In the genomic region with DNA sequence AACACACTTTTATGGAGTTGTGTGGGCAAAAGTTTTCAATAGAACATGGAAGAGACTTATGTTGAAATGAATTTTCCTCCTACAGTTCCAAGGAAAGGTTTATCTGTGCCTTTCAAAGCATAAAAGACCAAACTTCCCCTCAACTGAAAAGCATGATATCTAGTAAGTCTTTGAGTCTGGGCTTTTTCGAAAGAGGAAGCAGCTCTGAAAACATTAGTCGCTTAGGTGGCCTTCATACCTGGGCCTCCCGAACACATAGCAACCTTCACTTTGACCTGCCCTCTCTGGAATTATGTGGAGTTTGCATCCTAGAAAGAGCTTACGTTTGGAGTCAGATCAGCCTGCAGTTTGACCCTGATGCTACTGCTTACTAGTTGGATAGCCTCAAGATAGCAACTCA, we compare ENCODE assay signal across 1 cellular context.
TF ChIP-seq lines count a peak whose summit lies in the region.

No MANE protein-coding gene starts in this region.

TF ChIP-seq in WTC11, 78 proteins besides CTCF, POLR2A, EP300 and RAD21 (continued from another document):
- TF ChIP-seq, protein P1, sequence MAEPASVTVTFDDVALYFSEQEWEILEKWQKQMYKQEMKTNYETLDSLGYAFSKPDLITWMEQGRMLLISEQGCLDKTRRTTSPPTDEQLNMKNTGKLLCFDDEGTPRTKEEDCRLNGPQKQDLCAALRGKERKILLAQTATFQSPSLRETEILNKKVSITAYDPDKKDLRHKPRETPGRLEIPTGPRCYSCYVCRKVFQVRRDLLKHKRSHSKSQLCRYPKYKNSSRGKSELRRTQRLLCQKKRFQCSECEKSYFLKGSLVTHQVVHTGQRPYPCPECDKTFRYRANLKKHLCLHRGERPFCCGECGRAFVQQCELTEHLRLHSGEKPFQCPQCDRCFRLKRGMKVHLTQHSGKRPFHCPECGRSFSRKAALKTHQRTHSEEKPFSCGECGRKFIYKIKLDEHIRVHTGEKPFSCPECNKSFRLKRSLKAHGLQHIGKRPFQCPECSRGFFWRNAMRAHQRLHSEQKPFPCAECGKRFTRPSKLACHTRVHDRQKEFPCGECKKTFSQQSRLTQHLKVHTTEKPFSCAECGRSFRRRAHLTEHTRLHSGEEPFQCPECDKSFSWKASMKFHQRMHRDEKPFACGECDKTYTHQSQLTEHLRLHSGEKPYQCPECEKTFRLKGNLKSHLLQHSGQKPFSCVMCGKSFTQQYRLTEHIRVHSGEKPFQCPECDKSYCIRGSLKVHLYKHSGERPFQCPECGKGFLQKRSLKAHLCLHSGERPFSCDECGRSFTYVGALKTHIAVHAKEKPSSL (CRISPR knock-in tag; conservative IDR thresholded peaks at IDR 0.05): no peak
- TF ChIP-seq, protein P2, sequence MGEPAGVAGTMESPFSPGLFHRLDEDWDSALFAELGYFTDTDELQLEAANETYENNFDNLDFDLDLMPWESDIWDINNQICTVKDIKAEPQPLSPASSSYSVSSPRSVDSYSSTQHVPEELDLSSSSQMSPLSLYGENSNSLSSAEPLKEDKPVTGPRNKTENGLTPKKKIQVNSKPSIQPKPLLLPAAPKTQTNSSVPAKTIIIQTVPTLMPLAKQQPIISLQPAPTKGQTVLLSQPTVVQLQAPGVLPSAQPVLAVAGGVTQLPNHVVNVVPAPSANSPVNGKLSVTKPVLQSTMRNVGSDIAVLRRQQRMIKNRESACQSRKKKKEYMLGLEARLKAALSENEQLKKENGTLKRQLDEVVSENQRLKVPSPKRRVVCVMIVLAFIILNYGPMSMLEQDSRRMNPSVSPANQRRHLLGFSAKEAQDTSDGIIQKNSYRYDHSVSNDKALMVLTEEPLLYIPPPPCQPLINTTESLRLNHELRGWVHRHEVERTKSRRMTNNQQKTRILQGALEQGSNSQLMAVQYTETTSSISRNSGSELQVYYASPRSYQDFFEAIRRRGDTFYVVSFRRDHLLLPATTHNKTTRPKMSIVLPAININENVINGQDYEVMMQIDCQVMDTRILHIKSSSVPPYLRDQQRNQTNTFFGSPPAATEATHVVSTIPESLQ (CRISPR knock-in tag; IDR thresholded peaks at IDR 0.05): no peak
- TF ChIP-seq, protein P3, sequence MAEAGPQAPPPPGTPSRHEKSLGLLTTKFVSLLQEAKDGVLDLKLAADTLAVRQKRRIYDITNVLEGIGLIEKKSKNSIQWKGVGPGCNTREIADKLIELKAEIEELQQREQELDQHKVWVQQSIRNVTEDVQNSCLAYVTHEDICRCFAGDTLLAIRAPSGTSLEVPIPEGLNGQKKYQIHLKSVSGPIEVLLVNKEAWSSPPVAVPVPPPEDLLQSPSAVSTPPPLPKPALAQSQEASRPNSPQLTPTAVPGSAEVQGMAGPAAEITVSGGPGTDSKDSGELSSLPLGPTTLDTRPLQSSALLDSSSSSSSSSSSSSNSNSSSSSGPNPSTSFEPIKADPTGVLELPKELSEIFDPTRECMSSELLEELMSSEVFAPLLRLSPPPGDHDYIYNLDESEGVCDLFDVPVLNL (CRISPR knock-in tag; IDR thresholded peaks at IDR 0.05; ENCODE audit: borderline replicate concordance, low read depth): no peak
- TF ChIP-seq CBFB (CRISPR knock-in tag; IDR thresholded peaks at IDR 0.05; ENCODE audit: low read depth) (no peak), IRF2 (CRISPR knock-in tag; IDR thresholded peaks at IDR 0.05; ENCODE audit: borderline replicate concordance, low read depth) (no peak), ZNF263 (CRISPR knock-in tag; IDR thresholded peaks at IDR 0.05; ENCODE audit: low read depth) (no peak), NR1H2 (CRISPR knock-in tag; IDR thresholded peaks at IDR 0.05) (no peak), ZNF219 (CRISPR knock-in tag; IDR thresholded peaks at IDR 0.05; ENCODE audit: borderline replicate concordance) (no peak), TP53 (CRISPR knock-in tag; IDR thresholded peaks at IDR 0.05) (no peak), ZBTB21 (CRISPR knock-in tag; IDR thresholded peaks at IDR 0.05; ENCODE audit: borderline replicate concordance) (no peak), NFYB (CRISPR knock-in tag; conservative IDR thresholded peaks at IDR 0.05; ENCODE audit: low read depth) (no peak)
- TF ChIP-seq, protein P4, sequence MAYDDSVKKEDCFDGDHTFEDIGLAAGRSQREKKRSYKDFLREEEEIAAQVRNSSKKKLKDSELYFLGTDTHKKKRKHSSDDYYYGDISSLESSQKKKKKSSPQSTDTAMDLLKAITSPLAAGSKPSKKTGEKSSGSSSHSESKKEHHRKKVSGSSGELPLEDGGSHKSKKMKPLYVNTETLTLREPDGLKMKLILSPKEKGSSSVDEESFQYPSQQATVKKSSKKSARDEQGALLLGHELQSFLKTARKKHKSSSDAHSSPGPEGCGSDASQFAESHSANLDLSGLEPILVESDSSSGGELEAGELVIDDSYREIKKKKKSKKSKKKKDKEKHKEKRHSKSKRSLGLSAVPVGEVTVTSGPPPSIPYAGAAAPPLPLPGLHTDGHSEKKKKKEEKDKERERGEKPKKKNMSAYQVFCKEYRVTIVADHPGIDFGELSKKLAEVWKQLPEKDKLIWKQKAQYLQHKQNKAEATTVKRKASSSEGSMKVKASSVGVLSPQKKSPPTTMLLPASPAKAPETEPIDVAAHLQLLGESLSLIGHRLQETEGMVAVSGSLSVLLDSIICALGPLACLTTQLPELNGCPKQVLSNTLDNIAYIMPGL (CRISPR knock-in tag; IDR thresholded peaks at IDR 0.05): no peak
- TF ChIP-seq, protein P5, sequence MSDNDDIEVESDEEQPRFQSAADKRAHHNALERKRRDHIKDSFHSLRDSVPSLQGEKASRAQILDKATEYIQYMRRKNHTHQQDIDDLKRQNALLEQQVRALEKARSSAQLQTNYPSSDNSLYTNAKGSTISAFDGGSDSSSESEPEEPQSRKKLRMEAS (CRISPR knock-in tag; IDR thresholded peaks at IDR 0.05): no peak
